In the genomic region with DNA sequence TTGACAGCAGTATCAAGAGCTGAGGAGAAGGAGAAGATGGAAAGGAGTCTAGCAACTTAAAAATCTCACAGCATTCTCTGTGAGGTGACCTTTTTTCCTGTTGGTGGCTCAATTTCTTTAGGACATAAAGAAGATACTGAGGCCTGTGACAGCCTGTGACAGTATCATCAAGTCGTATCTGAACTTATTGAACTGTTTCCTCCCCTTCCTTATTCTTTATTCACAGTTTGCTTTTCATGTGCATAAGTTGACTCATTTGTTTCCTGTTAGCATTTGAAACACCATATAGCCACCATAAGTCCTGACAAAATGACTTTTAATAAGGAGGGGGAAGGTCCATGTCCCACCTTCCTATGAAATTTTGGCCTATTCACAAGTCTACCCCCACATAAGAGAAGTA, we compare ENCODE assay signal across 10 cellular contexts.
"Had no signal": no experiment of that assay in that cellular context is flagged by ENCODE, and none has a peak within 500 bp of the region (broad histone marks: within the 10 kb centered on the region; RNA-seq: fewer than 3 reads in every experiment).

No MANE protein-coding gene starts in this region.

- H3K9me3 Mint-ChIP-seq: activated T-cell treated with anti-CD3 and anti-CD28 coated beads, Interleukin-2, amount 50 U/mL, for 4 hours; neural progenitor cell had no signal

- H3K27ac Mint-ChIP-seq: neural progenitor cell had no signal

- DNase-seq: activated CD4-positive, CD25-positive, alpha-beta regulatory T cell treated with anti-CD3 and anti-CD28 coated beads, Interleukin-2, amount 50 U/mL, for 72 hours; activated T-cell treated with anti-CD3 and anti-CD28 coated beads, Interleukin-2, amount 50 U/mL, for 4 hours; caudate nucleus; cortex of kidney; effector CD8-positive, alpha-beta T cell; left ventricle myocardium superior; stimulated activated CD4-positive, alpha-beta T cell treated with anti-CD3 and anti-CD28 coated beads, Interleukin-12 subunit alpha, Interleukin-12 subunit beta, amount 100 ng/mL, for 4 hours; stimulated activated naive CD4-positive, alpha-beta T cell treated with Interleukin-2 at 50 U/mL for 16 hours had no signal

- ATAC-seq: left ventricle myocardium superior, Right ventricle myocardium inferior had no signal

- H3K4me3 Mint-ChIP-seq: activated T-cell treated with anti-CD3 and anti-CD28 coated beads, Interleukin-2, amount 50 U/mL, for 4 hours; neural progenitor cell had no signal
